ENCODE assay signal across 34 cellular contexts in the genomic region with DNA sequence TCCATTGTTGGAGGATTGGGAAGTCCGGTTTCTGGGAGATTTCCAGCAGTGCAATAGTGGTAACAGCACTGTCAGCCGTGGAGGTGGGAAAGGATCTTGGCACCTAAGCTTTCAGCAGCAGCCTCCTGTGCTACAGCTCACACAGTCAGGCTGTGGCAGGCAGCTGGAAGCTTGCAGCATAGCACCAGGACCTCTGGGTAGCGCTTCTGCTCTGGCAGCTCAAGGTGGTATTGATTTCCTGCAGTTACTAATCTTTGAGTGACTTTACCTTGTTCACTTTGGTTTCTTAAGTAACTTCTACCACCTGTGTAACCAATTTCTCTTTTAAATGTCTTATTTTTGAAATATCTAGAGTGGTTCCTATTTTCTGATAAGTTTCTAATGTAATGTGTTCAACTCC.
"Had no signal": no experiment of that assay in that cellular context is flagged by ENCODE, and none has a peak within 500 bp of the region (broad histone marks: within the 10 kb centered on the region; RNA-seq: fewer than 3 reads in every experiment).

No MANE protein-coding gene starts in this region.

- H3K9me3 ChIP-seq: MG63 had no signal

- H3K9ac ChIP-seq: KMS-11 had no signal

- H3K36me3 ChIP-seq: MG63 had no signal

- H3K27me3 ChIP-seq: MG63 had no signal

- H3K27ac ChIP-seq: KMS-11 had no signal

- H3K4me2 ChIP-seq: KMS-11 had no signal

- DNase-seq: Karpas-422, Kasumi-1, MG63, MM.1S, MV-4-11, NCI-H1048, NCI-H1092, NCI-H1092 treated with DMSO at 0.1 percent for 48 hours, NCI-H1105, NCI-H1105 treated with DMSO at 0.1 percent for 48 hours, NCI-H1417, NCI-H1417 treated with DMSO at 0.1 percent for 48 hours, NCI-H1436, NCI-H1436 treated with DMSO at 0.1 percent for 48 hours, NCI-H146, NCI-H1694, NCI-H1694 treated with DMSO at 0.1 percent for 48 hours, NCI-H187, NCI-H187 treated with DMSO at 0.1 percent for 48 hours, NCI-H1930, NCI-H2029, NCI-H2029 treated with DMSO at 0.1 percent for 48 hours, NCI-H2081, NCI-H2081 treated with DMSO at 0.1 percent for 48 hours, NCI-H2107, NCI-H2171, NCI-H2171 treated with DMSO at 0.1 percent for 48 hours, NCI-H2227 treated with DMSO at 0.1 percent for 48 hours, NCI-H226, NCI-H345, NCI-H446, NCI-H446 treated with DMSO at 0.1 percent for 48 hours, NCI-H510A had no signal

- H3K4me3 ChIP-seq: MG63 had no signal
